9 cellular contexts compared by ENCODE assay signal in genomic region chr5:159050408-159051091, GRCh38. TPM values are rescaled to one million over a fixed set of nuclear protein-coding genes. Genes with fewer than 3 reads are reported as not detected.
DNase-seq lines count a peak whose midpoint lies in the region; ATAC-seq, FAIRE-seq and TF ChIP-seq lines count a peak whose summit lies in the region.
"Had no signal": no experiment of that assay in that cellular context is flagged by ENCODE, and none has a peak within 500 bp of the region (broad histone marks: within the 10 kb centered on the region; RNA-seq: fewer than 3 reads in every experiment).

No MANE protein-coding gene starts in this region.

- H3K4me1 ChIP-seq in HUES64 (ENCODE audit: insufficient read depth, low read length) = peaks cover 30% of the 10 kb centered on the region
- H3K4me1 ChIP-seq in pancreas = no peaks in the 10 kb centered on the region

- peak; percentile 50 for DNase-seq in EL
- no peak for DNase-seq in bronchial epithelial cell (ENCODE audit: low read depth)
- no peak for DNase-seq in pancreas
- no peak for DNase-seq in DMS114 treated with DMSO at 0.1 percent for 48 hours (lab: John Stamatoyannopoulos, UW; ENCODE audit: unreplicated experiment)
- DNase-seq in cerebellar cortex (ENCODE audit: low spot score) = no peak
- DNase-seq in H54 (ENCODE audit: insufficient read length, low spot score) = no peak

- TF ChIP-seq CTCF in bronchial epithelial cell (IDR thresholded peaks at IDR 0.05; ENCODE audit: insufficient read depth, low read length, severe bottlenecking) (no peak), pancreas (IDR thresholded peaks at IDR 0.05) (no peak)

- H3K36me3 ChIP-seq in HUES64 (ENCODE audit: insufficient read depth, low read length) (no peaks in the 10 kb centered on the region), bronchial epithelial cell (ENCODE audit: control insufficient read depth, insufficient read depth, low read length) (no peaks in the 10 kb centered on the region), pancreas (no peaks in the 10 kb centered on the region)

- H3K9me3 ChIP-seq in HUES64 (ENCODE audit: insufficient read depth, low read depth, low read length) = no peaks in the 10 kb centered on the region
- H3K9me3 ChIP-seq in pancreas = no peaks in the 10 kb centered on the region

- intact Hi-C loops in pancreas (cut with DNase I) = no loop called here

- H3K27ac ChIP-seq in HUES64 (ENCODE audit: low read depth, low read length) (no peak overlapping the region), pancreas (peak overlapping the region in 2 of 4 donors; percentile 12 to 42)
- H3K27ac ChIP-seq: epithelial cell of prostate had no signal

- no peak for TF ChIP-seq POLR2A in H54 (IDR thresholded peaks at IDR 0.05; ENCODE audit: low read depth, low read length)

- WGBS in HUES64 = 13% methylated on average over 5 of the region's 6 CpGs
- WGBS in pancreas, 2 donors = 81 to 85% methylated on average over 6 of the region's 6 CpGs

- no peak overlapping the region for H3K9ac ChIP-seq in HUES64 (ENCODE audit: low read depth, low read length)

- FAIRE-seq in bronchial epithelial cell (lab: Jason Lieb, UNC) = peak; percentile 18
- FAIRE-seq in pancreas (lab: Jason Lieb, UNC) = no peak
- no peak for FAIRE-seq in H54 (lab: Jason Lieb, UNC)

- ATAC-seq in GM21423 (IDR thresholded peaks at IDR 0.05; ENCODE audit: unreplicated experiment) (peak; percentile 59), pancreas (peak in 3 of 4 donors; percentile 21 to 44 (median 25))

- H3K4me3 ChIP-seq in HUES64 (ENCODE audit: low read length) (peak overlapping the region; percentile 28), bronchial epithelial cell (ENCODE audit: low read depth, low read length) (no peak overlapping the region), pancreas (no peak overlapping the region)

- H3K27me3 ChIP-seq in HUES64 (ENCODE audit: insufficient read depth, low read length) = peaks cover 90% of the 10 kb centered on the region
- peaks cover 26% of the 10 kb centered on the region for H3K27me3 ChIP-seq in bronchial epithelial cell (ENCODE audit: control insufficient read depth, insufficient read depth, low read length)
- peaks cover 0 to 5% (median 0%) of the 10 kb centered on the region in 4 donors for H3K27me3 ChIP-seq in pancreas

RNA-seq across cellular contexts. Expression of gene EBF1, which starts 49.2 kb away (rescaled TPM):
- polyA plus RNA-seq in HUES64 (2013, experiment 1 of 2) = 0.25 TPM
- polyA plus RNA-seq in HUES64 (2013, experiment 2 of 2) = 1.0 TPM
- total RNA-seq in bronchial epithelial cell (not detected in 2 replicates), pancreas (1 to 10 TPM; 1.3 to 6.1 (median 2.9) TPM)
- polyA plus RNA-seq in pancreas = 1 to 10 TPM; 1.5 to 2.6 TPM
